8 cellular contexts compared by ENCODE assay signal in genomic region chr14:97634786-97635185, GRCh38.
DNase-seq lines count a peak whose midpoint lies in the region; ATAC-seq, FAIRE-seq and TF ChIP-seq lines count a peak whose summit lies in the region.

No MANE protein-coding gene starts in this region.

- no peak overlapping the region for H3K27ac ChIP-seq in hepatocyte
- H3K27ac ChIP-seq in stomach, result no peak overlapping the region
- no peak overlapping the region for H3K27ac ChIP-seq in upper lobe of left lung

- H4K20me1 ChIP-seq in hepatocyte (ENCODE audit: insufficient read depth, poor library complexity, severe bottlenecking), result no peaks in the 10 kb centered on the region

- peak; percentile 9 for DNase-seq in DMS79 treated with DMSO at 0.1 percent for 48 hours (lab: John Stamatoyannopoulos, UW)
- no peak for DNase-seq in DMS79 (lab: John Stamatoyannopoulos, UW)
- peak; percentile 29 for DNase-seq in activated CD4-positive, alpha-beta memory T cell treated with anti-CD3 and anti-CD28 coated beads, Interleukin-2, amount 10 ng/mL, durations not matched to agents 7 days and 5 days
- DNase-seq in hepatocyte (ENCODE audit: low spot score), result no peak
- DNase-seq in stomach, result no peak
- no peak for DNase-seq in upper lobe of left lung
- no peak for DNase-seq in NCI-H1930 (lab: John Stamatoyannopoulos, UW)
- no peak for DNase-seq in GM12892 (ENCODE audit: insufficient read length)

- 40% methylated on average over 14 of the region's 14 CpGs for WGBS in hepatocyte (ENCODE audit: low lambda C conversion rate, missing lambda C conversion rate)
- 21 to 32% (median 28%) methylated on average over 14 of the region's 14 CpGs for WGBS in stomach, 5 donors
- 27 to 33% methylated on average over 14 of the region's 14 CpGs for WGBS in upper lobe of left lung, 2 donors

- no peak for ATAC-seq in upper lobe of left lung (ENCODE audit: low FRiP score in 2 of 2)

- CTCF ChIA-PET in activated CD4-positive, alpha-beta memory T cell treated with anti-CD3 and anti-CD28 coated beads, Interleukin-2, amount 10 ng/mL, durations not matched to agents 7 days and 5 days (lab: Charles Lee), result interaction anchor here (1.3 kb wide), 1 partner anchor 16 kb away, joined by 3 read pairs; no protein-coding TSS in a partner anchor

- H3K4me3 ChIP-seq in hepatocyte, result no peak overlapping the region
- peak overlapping the region; percentile 15 to 30 (median 21) for H3K4me3 ChIP-seq in stomach
- H3K4me3 ChIP-seq in upper lobe of left lung, result peak overlapping the region in 2 of 4 donors; percentile 20 to 27

- H3K79me2 ChIP-seq in hepatocyte, result no peaks in the 10 kb centered on the region

- H3K4me2 ChIP-seq in hepatocyte, result peak overlapping the region; percentile 55

- intact Hi-C loops in stomach (cut with DNase I; ENCODE audit: low total_unique reads), result no loop called here

- H3K4me1 Mint-ChIP-seq in activated CD4-positive, alpha-beta memory T cell treated with anti-CD3 and anti-CD28 coated beads, Interleukin-2, amount 10 ng/mL, durations not matched to agents 7 days and 5 days, result peaks cover 44% of the 10 kb centered on the region

- H3K36me3 ChIP-seq in hepatocyte (replicated peaks; ENCODE audit: insufficient read depth, low read depth), result no peaks in the 10 kb centered on the region
- no peaks in the 10 kb centered on the region for H3K36me3 ChIP-seq in stomach
- H3K36me3 ChIP-seq in upper lobe of left lung, result no peaks in the 10 kb centered on the region

- H3K4me3 Mint-ChIP-seq in activated CD4-positive, alpha-beta memory T cell treated with anti-CD3 and anti-CD28 coated beads, Interleukin-2, amount 10 ng/mL, durations not matched to agents 7 days and 5 days, result peak overlapping the region; percentile 68

- H2AFZ ChIP-seq in hepatocyte, result no peak overlapping the region

- no peaks in the 10 kb centered on the region for H3K9me3 Mint-ChIP-seq in activated CD4-positive, alpha-beta memory T cell treated with anti-CD3 and anti-CD28 coated beads, Interleukin-2, amount 10 ng/mL, durations not matched to agents 7 days and 5 days

- TF ChIP-seq POLR2A in stomach (IDR thresholded peaks at IDR 0.05), result no peak
- no peak for TF ChIP-seq POLR2A in upper lobe of left lung (IDR thresholded peaks at IDR 0.05)
- no peak for TF ChIP-seq POLR2A in GM12892 (IDR thresholded peaks at IDR 0.05; ENCODE audit: low read depth, low read length)

- H3K27me3 Mint-ChIP-seq in activated CD4-positive, alpha-beta memory T cell treated with anti-CD3 and anti-CD28 coated beads, Interleukin-2, amount 10 ng/mL, durations not matched to agents 7 days and 5 days, result peaks cover 2% of the 10 kb centered on the region

- no peak for FAIRE-seq in GM12892 (lab: Jason Lieb, UNC)

- no peaks in the 10 kb centered on the region for H3K9me2 ChIP-seq in hepatocyte (replicated peaks; ENCODE audit: insufficient read depth)

- POLR2A ChIA-PET in activated CD4-positive, alpha-beta memory T cell treated with anti-CD3 and anti-CD28 coated beads, Interleukin-2, amount 10 ng/mL, durations not matched to agents 7 days and 5 days (lab: Charles Lee), result interaction anchor here (0.7 to 3.7 kb wide), 2 partner anchors 31 to 90 kb away, joined by 3 to 17 read pairs; no protein-coding TSS in a partner anchor

- TF ChIP-seq CTCF in hepatocyte (IDR thresholded peaks at IDR 0.05; ENCODE audit: poor library complexity), result no peak
- TF ChIP-seq CTCF in stomach (IDR thresholded peaks at IDR 0.05), result no peak
- TF ChIP-seq CTCF in upper lobe of left lung (IDR thresholded peaks at IDR 0.05), result no peak

- peak overlapping the region; percentile 53 for H3K27ac Mint-ChIP-seq in activated CD4-positive, alpha-beta memory T cell treated with anti-CD3 and anti-CD28 coated beads, Interleukin-2, amount 10 ng/mL, durations not matched to agents 7 days and 5 days

- H3K27me3 ChIP-seq in hepatocyte (peaks cover 4% of the 10 kb centered on the region), stomach (no peaks in the 10 kb centered on the region), upper lobe of left lung (no peaks in the 10 kb centered on the region)

- no peaks in the 10 kb centered on the region for H3K36me3 Mint-ChIP-seq in activated CD4-positive, alpha-beta memory T cell treated with anti-CD3 and anti-CD28 coated beads, Interleukin-2, amount 10 ng/mL, durations not matched to agents 7 days and 5 days (ENCODE audit: low read depth)

- TF ChIP-seq EP300 in stomach (IDR thresholded peaks at IDR 0.05) (no peak), upper lobe of left lung (IDR thresholded peaks at IDR 0.05) (no peak)

- no peaks in the 10 kb centered on the region for H3K4me1 ChIP-seq in hepatocyte (ENCODE audit: insufficient read depth)
- peaks cover 0 to 8% (median 0%) of the 10 kb centered on the region in 4 donors for H3K4me1 ChIP-seq in stomach
- H3K4me1 ChIP-seq in upper lobe of left lung, result peaks cover 0 to 7% (median 0%) of the 10 kb centered on the region in 4 donors

- no peaks in the 10 kb centered on the region for H3K9me3 ChIP-seq in hepatocyte (ENCODE audit: low read depth)
- H3K9me3 ChIP-seq in stomach, result no peaks in the 10 kb centered on the region
- no peaks in the 10 kb centered on the region for H3K9me3 ChIP-seq in upper lobe of left lung

Comparison
In these comparisons a context has a peak if more than half of its experiments do, and no peak if none do; other contexts are left out.
1. DNase-seq: peak in DMS79 treated with DMSO at 0.1 percent for 48 hours (single experiment) and activated CD4-positive, alpha-beta memory T cell treated with anti-CD3 and anti-CD28 coated beads, Interleukin-2, amount 10 ng/mL, durations not matched to agents 7 days and 5 days (single experiment); none in DMS79 (single experiment), hepatocyte (single experiment), stomach (single experiment), upper lobe of left lung (0 of 2), NCI-H1930 (0 of 2) and GM12892 (single experiment).